In the genomic region with DNA sequence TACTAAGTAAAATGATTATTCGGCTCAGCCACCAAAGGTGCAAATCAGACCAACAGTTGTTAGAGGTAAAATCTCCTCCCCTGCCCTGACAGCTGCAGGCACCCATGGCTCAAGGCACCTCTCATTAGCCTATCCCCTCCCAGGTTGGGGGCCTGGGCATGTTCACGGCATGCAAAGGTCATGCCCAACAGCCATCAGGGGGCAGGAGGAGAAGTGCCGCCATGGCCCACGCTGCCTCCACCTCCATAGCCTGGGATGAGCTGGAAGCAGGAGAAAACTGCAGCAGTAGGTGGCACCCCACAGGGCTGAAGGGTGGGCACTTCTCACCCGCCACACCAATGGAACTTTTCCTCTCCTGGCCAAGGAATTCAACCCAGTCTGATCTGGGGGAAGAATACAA, we compare ENCODE assay signal across 15 cellular contexts.
DNase-seq lines count a peak whose midpoint lies in the region; ATAC-seq and TF ChIP-seq lines count a peak whose summit lies in the region.
"Had no signal": no experiment of that assay in that cellular context is flagged by ENCODE, and none has a peak within 500 bp of the region (broad histone marks: within the 10 kb centered on the region; RNA-seq: fewer than 3 reads in every experiment).

No MANE protein-coding gene starts in this region.

- ATAC-seq in PC-3: no peak
- ATAC-seq in stimulated activated naive B cell treated with anti-CD40 and anti-IgM and Interleukin-4, amounts not matched to agents 10 μg/mL and 1 μg/mL and 100 μg/mL, for 72 hours (replicated peaks): no peak
- no peak for ATAC-seq in stimulated activated naive CD8-positive, alpha-beta T cell treated with anti-CD3 and anti-CD28 coated beads, Interleukin-15, Interleukin-2, amounts not matched to agents 100 U/mL and 50 U/mL, for 24 hours
- ATAC-seq: HCT116 had no signal

- no peak for TF ChIP-seq CTCF in H9 (conservative IDR thresholded peaks at IDR 0.05)
- no peak for TF ChIP-seq CTCF in PC-3 (conservative IDR thresholded peaks at IDR 0.05; ENCODE audit: low read depth, low read length)
- no peak for TF ChIP-seq CTCF in endodermal cell (conservative IDR thresholded peaks at IDR 0.05)
- no peak for TF ChIP-seq CTCF in prostate gland (IDR thresholded peaks at IDR 0.05)

- no peak overlapping the region for H2AK5ac ChIP-seq in H9 (ENCODE audit: insufficient read length, low read length)

- no peaks in the 10 kb centered on the region for H3K79me2 ChIP-seq in H9 (ENCODE audit: insufficient read depth, low read length)
- H3K79me2 ChIP-seq in PC-3 (ENCODE audit: low read length): no peaks in the 10 kb centered on the region

- no peaks in the 10 kb centered on the region for H3K27me3 ChIP-seq in H9 (ENCODE audit: insufficient read depth, low read length)
- peaks cover 14% of the 10 kb centered on the region; the same call in 1 of the 2 replicates for H3K27me3 ChIP-seq in PC-3 (ENCODE audit: low read length)
- no peaks in the 10 kb centered on the region for H3K27me3 ChIP-seq in endodermal cell (ENCODE audit: control insufficient read depth, insufficient read depth, low read length, poor library complexity, severe bottlenecking)
- no peaks in the 10 kb centered on the region for H3K27me3 ChIP-seq in prostate gland (replicated peaks; ENCODE audit: insufficient read depth)
- H3K27me3 ChIP-seq: BE2C had no signal

- no peaks in the 10 kb centered on the region for H3K23me2 ChIP-seq in H9 (ENCODE audit: insufficient read length, low read depth, low read length, poor library complexity, severe bottlenecking)

- H3K4me2 ChIP-seq in H9 (ENCODE audit: insufficient read depth, insufficient read length, low read length) (no peak overlapping the region), PC-3 (ENCODE audit: low read length) (peak overlapping the region; percentile 19; the same call in 1 of the 2 replicates)
- H3K4me2 ChIP-seq: A549 had no signal

- H3K4ac ChIP-seq in H9 (ENCODE audit: low read depth, low read length): no peak overlapping the region

- no peaks in the 10 kb centered on the region for H3F3A ChIP-seq in PC-3 (ENCODE audit: low read length, unreplicated experiment)

- no peak overlapping the region for H2BK12ac ChIP-seq in H9 (ENCODE audit: insufficient read length, low read depth, low read length)

- H4K20me1 ChIP-seq in H9 (ENCODE audit: control insufficient read depth, insufficient read depth, insufficient read length): no peaks in the 10 kb centered on the region
- H4K20me1 ChIP-seq in PC-3 (ENCODE audit: low read length): no peaks in the 10 kb centered on the region

- H3K9me2 ChIP-seq in PC-3 (replicated peaks; ENCODE audit: low read length): no peaks in the 10 kb centered on the region

- no peak overlapping the region for H3K4me3 Mint-ChIP-seq in H9
- H3K4me3 Mint-ChIP-seq in endodermal cell: no peak overlapping the region
- no peak overlapping the region for H3K4me3 Mint-ChIP-seq in stimulated activated naive B cell treated with anti-CD40 and anti-IgM and Interleukin-4, amounts not matched to agents 10 μg/mL and 1 μg/mL and 100 μg/mL, for 72 hours
- H3K4me3 Mint-ChIP-seq: CD4-positive, alpha-beta memory T cell had no signal

- H3K4me3 ChIP-seq in PC-3 (ENCODE audit: low read length): no peak overlapping the region
- H3K4me3 ChIP-seq in endodermal cell (ENCODE audit: low read length): no peak overlapping the region
- no peak overlapping the region for H3K4me3 ChIP-seq in prostate gland
- H3K4me3 ChIP-seq: A549 had no signal

- no TSS peak for BruUV-seq in PC-3 (replicated peaks; lab: Mats Ljungman, UMichigan)

- POLR2A ChIA-PET in PC-3 (lab: Charles Lee; ENCODE audit: unreplicated experiment): no interaction called here

- H3K27ac ChIP-seq in H9 (ENCODE audit: insufficient read length, low read depth, low read length): no peak overlapping the region
- H3K27ac ChIP-seq in PC-3 (ENCODE audit: low read length): no peak overlapping the region
- no peak overlapping the region for H3K27ac ChIP-seq in endodermal cell (ENCODE audit: low read depth, low read length)
- no peak overlapping the region for H3K27ac ChIP-seq in prostate gland
- H3K27ac ChIP-seq: A549, C4-2B had no signal

- no peaks in the 10 kb centered on the region; the same call in 1 of the 2 replicates for H3K27me3 Mint-ChIP-seq in H9 (ENCODE audit: low read depth)
- no peaks in the 10 kb centered on the region for H3K27me3 Mint-ChIP-seq in endodermal cell (ENCODE audit: insufficient read depth)
- H3K27me3 Mint-ChIP-seq in stimulated activated naive B cell treated with anti-CD40 and anti-IgM and Interleukin-4, amounts not matched to agents 10 μg/mL and 1 μg/mL and 100 μg/mL, for 72 hours: no peaks in the 10 kb centered on the region
- H3K27me3 Mint-ChIP-seq: CD4-positive, alpha-beta memory T cell; IgD-negative memory B cell had no signal

- H3K79me1 ChIP-seq in H9 (ENCODE audit: insufficient read depth, low read depth, low read length, poor library complexity, severe bottlenecking): no peaks in the 10 kb centered on the region

- H3K27ac Mint-ChIP-seq in H9 (peak overlapping the region in 2 of 3 experiments; percentile 39 to 50; a peak in 1 of 7 replicates), endodermal cell (no peak overlapping the region)
- peak overlapping the region; percentile 76 for H3K27ac Mint-ChIP-seq in stimulated activated naive B cell treated with anti-CD40 and anti-IgM and Interleukin-4, amounts not matched to agents 10 μg/mL and 1 μg/mL and 100 μg/mL, for 72 hours
- H3K27ac Mint-ChIP-seq: IgD-negative memory B cell had no signal

- no peak overlapping the region for H3K23ac ChIP-seq in H9 (ENCODE audit: insufficient read length, low read depth, low read length)

- H2BK120ac ChIP-seq in H9 (ENCODE audit: low read depth, low read length, poor library complexity, severe bottlenecking): no peak overlapping the region

- H3K36me3 Mint-ChIP-seq in H9 (ENCODE audit: insufficient read depth in 1 of 3, low read depth in 3 of 3) (no peaks in the 10 kb centered on the region), endodermal cell (ENCODE audit: low read depth) (no peaks in the 10 kb centered on the region)
- peaks cover 0 to 2% of the 10 kb centered on the region in 2 donors for H3K36me3 Mint-ChIP-seq in stimulated activated naive B cell treated with anti-CD40 and anti-IgM and Interleukin-4, amounts not matched to agents 10 μg/mL and 1 μg/mL and 100 μg/mL, for 72 hours
- H3K36me3 Mint-ChIP-seq: CD4-positive, alpha-beta memory T cell; IgD-negative memory B cell had no signal

- H3K4me1 ChIP-seq in H9 (ENCODE audit: insufficient read depth, low read length) (no peaks in the 10 kb centered on the region), PC-3 (ENCODE audit: insufficient read depth, low read length) (no peaks in the 10 kb centered on the region), endodermal cell (ENCODE audit: control insufficient read depth, insufficient read depth, low read length) (peaks cover 36% of the 10 kb centered on the region), prostate gland (replicated peaks) (no peaks in the 10 kb centered on the region)
- H3K4me1 ChIP-seq: A549, BE2C had no signal

- no peak overlapping the region for H3K9ac ChIP-seq in H9 (ENCODE audit: extremely low read depth, insufficient read length, low read length)
- no peak overlapping the region for H3K9ac ChIP-seq in PC-3 (ENCODE audit: low read length)
- no peak overlapping the region for H3K9ac ChIP-seq in endodermal cell (ENCODE audit: extremely low read depth, low read length, poor library complexity, severe bottlenecking)

- no peak overlapping the region for H2AFZ ChIP-seq in H9 (ENCODE audit: low read length)
- peak overlapping the region; percentile 48; the same call in 1 of the 2 replicates for H2AFZ ChIP-seq in PC-3 (ENCODE audit: low read length)

- no peak overlapping the region for H3K18ac ChIP-seq in H9 (ENCODE audit: insufficient read length, low read depth, low read length)

- no peaks in the 10 kb centered on the region for H3K36me3 ChIP-seq in PC-3 (ENCODE audit: low read depth, low read length)
- no peaks in the 10 kb centered on the region for H3K36me3 ChIP-seq in endodermal cell (ENCODE audit: control insufficient read depth, insufficient read depth, low read length)
- no peaks in the 10 kb centered on the region for H3K36me3 ChIP-seq in prostate gland
- H3K36me3 ChIP-seq: BE2C had no signal

- intact Hi-C loops in PC-3 (cut with micrococcal nuclease) (no loop called here), prostate gland (cut with DNase I) (no loop called here)

- TF ChIP-seq POLR2A in prostate gland (IDR thresholded peaks at IDR 0.05): no peak

- CTCF ChIA-PET in PC-3 (lab: Charles Lee): no interaction called here

- H2BK20ac ChIP-seq in H9 (ENCODE audit: low read depth, low read length, poor library complexity, severe bottlenecking): no peak overlapping the region

- H2BK15ac ChIP-seq in H9 (ENCODE audit: low read depth, low read length): no peak overlapping the region

- H3K9me3 ChIP-seq in H9 (ENCODE audit: control insufficient read depth, low read depth, low read length) (no peaks in the 10 kb centered on the region), PC-3 (ENCODE audit: low read length) (no peaks in the 10 kb centered on the region), endodermal cell (ENCODE audit: control insufficient read depth, low read length) (peaks cover 4% of the 10 kb centered on the region), prostate gland (no peaks in the 10 kb centered on the region)
- H3K9me3 ChIP-seq: A549, BE2C had no signal

- no peak overlapping the region for H3T11ph ChIP-seq in H9 (ENCODE audit: low read length)

- DNase-seq in H9 (no peak), PC-3 (no peak), endodermal cell (peak; percentile 67), prostate gland (ENCODE audit: low spot score) (no peak)
- DNase-seq in stimulated activated naive B cell treated with anti-CD40 and anti-IgM and Interleukin-4, amounts not matched to agents 10 μg/mL and 1 μg/mL and 100 μg/mL, for 72 hours: no peak
- no peak for DNase-seq in effector CD4-positive, alpha-beta T cell
- no peak for DNase-seq in stimulated activated naive CD8-positive, alpha-beta T cell treated with anti-CD3 and anti-CD28 coated beads, Interleukin-15, Interleukin-2, amounts not matched to agents 100 U/mL and 50 U/mL, for 24 hours
- DNase-seq: BE2C; CD4-positive, alpha-beta memory T cell; DMS79 treated with DMSO at 0.1 percent for 48 hours; EL had no signal

- no peaks in the 10 kb centered on the region; a peak in 1 of 5 replicates for H3K9me3 Mint-ChIP-seq in H9
- H3K9me3 Mint-ChIP-seq in endodermal cell: no peaks in the 10 kb centered on the region
- H3K9me3 Mint-ChIP-seq in stimulated activated naive B cell treated with anti-CD40 and anti-IgM and Interleukin-4, amounts not matched to agents 10 μg/mL and 1 μg/mL and 100 μg/mL, for 72 hours: peaks cover 0 to 7% of the 10 kb centered on the region in 2 donors
- H3K9me3 Mint-ChIP-seq: CD4-positive, alpha-beta memory T cell; IgD-negative memory B cell had no signal

- peaks cover 23 to 29% of the 10 kb centered on the region in 2 experiments for H3K4me1 Mint-ChIP-seq in H9
- peaks cover 55% of the 10 kb centered on the region for H3K4me1 Mint-ChIP-seq in endodermal cell
- H3K4me1 Mint-ChIP-seq in stimulated activated naive B cell treated with anti-CD40 and anti-IgM and Interleukin-4, amounts not matched to agents 10 μg/mL and 1 μg/mL and 100 μg/mL, for 72 hours: peaks cover 22 to 48% of the 10 kb centered on the region in 2 donors
- H3K4me1 Mint-ChIP-seq: CD4-positive, alpha-beta memory T cell had no signal

- WGBS in H9 (ENCODE audit: extremely low coverage, insufficient read length, low lambda C conversion rate): no CpG with 5 or more reads among the region's 5 CpGs
- WGBS in endodermal cell (ENCODE audit: insufficient coverage in 1 of 2, insufficient read length in 1 of 2), 2 experiments: 91 to 100% methylated on average over 2 to 5 of the region's 5 CpGs
- 88% methylated on average over 5 of the region's 5 CpGs for WGBS in prostate gland

- no peak overlapping the region for H4K8ac ChIP-seq in H9 (replicated peaks; ENCODE audit: insufficient read length, low read depth, low read length)

- H2BK5ac ChIP-seq in H9 (ENCODE audit: insufficient read length, low read length): no peak overlapping the region

- H4K5ac ChIP-seq in H9 (ENCODE audit: insufficient read length, low read depth, low read length): no peak overlapping the region

- H4K91ac ChIP-seq in H9 (ENCODE audit: insufficient read length, low read depth, low read length): no peak overlapping the region

- H3K56ac ChIP-seq in H9 (ENCODE audit: insufficient read length, low read depth, low read length): no peak overlapping the region

- H3K14ac ChIP-seq in H9 (ENCODE audit: insufficient read depth, low read length): peak overlapping the region; percentile 77; the same call in 1 of the 2 replicates
